In genomic region chr1:100073531-100073930, GRCh38 we compare ENCODE assay signal across 22 cellular contexts.
"Had no signal": no experiment of that assay in that cellular context is flagged by ENCODE, and none has a peak within 500 bp of the region (broad histone marks: within the 10 kb centered on the region; RNA-seq: fewer than 3 reads in every experiment).

No MANE protein-coding gene starts in this region.

- H3K4me3 Mint-ChIP-seq: activated B cell treated with CpG ODN at 0.5 μM for 24 hours; activated CD4-positive, alpha-beta memory T cell treated with anti-CD3 and anti-CD28 coated beads for 36 hours; activated CD4-positive, alpha-beta T cell treated with anti-CD3 and anti-CD28 coated beads, Interleukin-2, amount 10 ng/mL, durations not matched to agents 7 days and 5 days; activated naive CD4-positive, alpha-beta T cell treated with anti-CD3 and anti-CD28 coated beads, Interleukin-2, amount 50 U/mL, for 24 hours; activated T-cell treated with anti-CD3 and anti-CD28 coated beads, Interleukin-2, amount 50 U/mL, for 4 hours had no signal

- H3K27ac Mint-ChIP-seq: activated B cell treated with CpG ODN at 0.5 μM for 24 hours; activated CD4-positive, alpha-beta memory T cell treated with anti-CD3 and anti-CD28 coated beads for 36 hours; activated CD4-positive, alpha-beta T cell treated with anti-CD3 and anti-CD28 coated beads, Interleukin-2, amount 10 ng/mL, durations not matched to agents 7 days and 5 days had no signal

- H3K9me3 Mint-ChIP-seq: activated B cell treated with CpG ODN at 0.5 μM for 24 hours; activated CD4-positive, alpha-beta memory T cell treated with anti-CD3 and anti-CD28 coated beads for 36 hours; activated CD4-positive, alpha-beta T cell treated with anti-CD3 and anti-CD28 coated beads, Interleukin-2, amount 10 ng/mL, durations not matched to agents 7 days and 5 days; activated naive CD4-positive, alpha-beta T cell treated with anti-CD3 and anti-CD28 coated beads, Interleukin-2, amount 50 U/mL, for 24 hours; activated T-cell treated with anti-CD3 and anti-CD28 coated beads, Interleukin-2, amount 50 U/mL, for 4 hours had no signal

- DNase-seq: activated B cell treated with CpG ODN at 0.5 μM for 24 hours; activated CD4-positive, alpha-beta memory T cell treated with anti-CD3 and anti-CD28 coated beads for 36 hours; activated CD4-positive, alpha-beta T cell treated with anti-CD3 and anti-CD28 coated beads for 1 hour; activated CD4-positive, alpha-beta T cell treated with anti-CD3 and anti-CD28 coated beads, Interleukin-2, amount 10 ng/mL, durations not matched to agents 7 days and 5 days; activated CD8-positive, alpha-beta memory T cell treated with anti-CD3 and anti-CD28 coated beads for 24 hours; activated gamma-delta T cell treated with Interleukin-2 at 50 U/mL for 16 hours; activated T-cell treated with anti-CD3 and anti-CD28 coated beads, Interleukin-2, amount 50 U/mL, for 4 hours; caudate nucleus; Karpas-422; NCI-H1048; NCI-H1930; NCI-H2107; NCI-H2171 treated with DMSO at 0.1 percent for 48 hours; NCI-H345; NCI-H510A; NCI-H526 treated with DMSO at 0.1 percent for 48 hours; NCI-H82; SIG-M5; T-helper 17 cell; T-helper 9 cell had no signal

- H3K27me3 Mint-ChIP-seq: activated B cell treated with CpG ODN at 0.5 μM for 24 hours; activated CD4-positive, alpha-beta memory T cell treated with anti-CD3 and anti-CD28 coated beads for 36 hours; activated CD4-positive, alpha-beta T cell treated with anti-CD3 and anti-CD28 coated beads, Interleukin-2, amount 10 ng/mL, durations not matched to agents 7 days and 5 days; activated naive CD4-positive, alpha-beta T cell treated with anti-CD3 and anti-CD28 coated beads, Interleukin-2, amount 50 U/mL, for 24 hours; T-helper 17 cell had no signal

- ATAC-seq: activated T-cell treated with anti-CD3 and anti-CD28 coated beads, Interleukin-2, amount 50 U/mL, for 4 hours; K562; T-helper 17 cell had no signal
